ENCODE assay signal across 20 cellular contexts in the genomic region with DNA sequence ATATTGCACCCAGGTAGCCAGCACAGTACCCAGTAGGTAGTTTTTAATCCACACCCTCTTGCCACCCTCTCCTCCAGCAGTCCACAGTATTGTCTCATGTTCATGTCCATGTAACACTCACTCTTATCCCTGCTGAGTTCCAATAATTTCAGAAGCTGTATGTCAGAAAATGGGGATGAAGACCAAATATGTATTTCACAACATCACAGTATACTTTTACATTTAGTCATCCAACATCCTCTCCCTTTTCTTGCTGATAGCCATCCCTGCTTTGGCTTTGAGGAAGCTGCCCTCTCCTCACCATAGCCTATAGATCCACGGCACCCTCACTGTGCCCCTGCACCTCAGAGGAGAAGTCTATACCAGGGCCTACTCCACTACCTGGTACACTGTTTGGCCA.
DNase-seq lines count a peak whose midpoint lies in the region; ATAC-seq and TF ChIP-seq lines count a peak whose summit lies in the region.
"Had no signal": no experiment of that assay in that cellular context is flagged by ENCODE, and none has a peak within 500 bp of the region (broad histone marks: within the 10 kb centered on the region; RNA-seq: fewer than 3 reads in every experiment).

No MANE protein-coding gene starts in this region.

- peak overlapping the region in 1 of 2 experiments; percentile 89; a peak in 2 of 4 replicates for H4K8ac ChIP-seq in IMR-90 (ENCODE audit: low read depth in 2 of 2, low read length in 2 of 2)

- H3K9ac ChIP-seq in IMR-90 (ENCODE audit: low read depth, low read length): no peak overlapping the region

- TF ChIP-seq POLR2A in IMR-90 (IDR thresholded peaks at IDR 0.05; ENCODE audit: low read depth, low read length) (no peak), esophagus muscularis mucosa (IDR thresholded peaks at IDR 0.05; ENCODE audit: low read depth) (no peak)

- peak overlapping the region; percentile 84 for H2AK5ac ChIP-seq in IMR-90 (ENCODE audit: low read depth, low read length)

- H3K27me3 Mint-ChIP-seq in endothelial cell (ENCODE audit: unreplicated experiment) (peaks cover 2% of the 10 kb centered on the region), chondrocyte (ENCODE audit: low read depth) (peaks cover 2% of the 10 kb centered on the region)

- TF ChIP-seq EP300 in esophagus muscularis mucosa (IDR thresholded peaks at IDR 0.05): no peak

- H3K56ac ChIP-seq in IMR-90 (ENCODE audit: extremely low read depth, insufficient read depth, low read length): no peak overlapping the region

- H3K9me3 ChIP-seq in IMR-90 (ENCODE audit: control insufficient read depth, insufficient read depth, low read length) (no peaks in the 10 kb centered on the region), esophagus muscularis mucosa (no peaks in the 10 kb centered on the region)
- H3K9me3 ChIP-seq: BE2C had no signal

- POLR2A ChIA-PET in IMR-90 (lab: Charles Lee; ENCODE audit: unreplicated experiment): no interaction called here

- H3K27ac Mint-ChIP-seq in endothelial cell (ENCODE audit: unreplicated experiment) (no peak overlapping the region), chondrocyte (ENCODE audit: unreplicated experiment) (no peak overlapping the region)
- H3K27ac Mint-ChIP-seq: CD4-positive, alpha-beta T cell; H9 had no signal

- H3K36me3 Mint-ChIP-seq in endothelial cell (ENCODE audit: low read depth, unreplicated experiment) (no peaks in the 10 kb centered on the region), chondrocyte (ENCODE audit: low read depth) (peaks cover 3% of the 10 kb centered on the region)

- H3K4me3 ChIP-seq in IMR-90 (ENCODE audit: insufficient read depth, low read depth, low read length) (no peak overlapping the region), esophagus muscularis mucosa (no peak overlapping the region), foreskin fibroblast (ENCODE audit: low read depth in 1 of 2, low read length in 2 of 2) (no peak overlapping the region)

- no peak overlapping the region for H3K23ac ChIP-seq in IMR-90 (ENCODE audit: low read depth, low read length)

- H3K9me3 Mint-ChIP-seq in endothelial cell (ENCODE audit: unreplicated experiment) (peaks cover 5% of the 10 kb centered on the region), chondrocyte (ENCODE audit: low read depth) (peaks cover 5% of the 10 kb centered on the region)
- H3K9me3 Mint-ChIP-seq: CD4-positive, alpha-beta T cell; H9 had no signal

- peaks cover 20% of the 10 kb centered on the region; the same call in 1 of the 2 replicates for H3K9me1 ChIP-seq in IMR-90 (ENCODE audit: insufficient read depth, low read length)

- CTCF ChIA-PET in IMR-90 (lab: Yijun Ruan, JAX): no interaction called here

- H3K18ac ChIP-seq in IMR-90 (ENCODE audit: low read depth, low read length): peak overlapping the region; percentile 78; the same call in 1 of the 2 replicates

- H3K27ac ChIP-seq in IMR-90 (ENCODE audit: insufficient read depth, low read length): no peak overlapping the region
- H3K27ac ChIP-seq in esophagus muscularis mucosa (replicated peaks in 1 of 4): no peak overlapping the region

- peak; percentile 58 for DNase-seq in EH (ENCODE audit: low read depth)
- DNase-seq in IMR-90: peak; percentile 51
- DNase-seq in esophagus muscularis mucosa (ENCODE audit: extremely low spot score): peak; percentile 84
- DNase-seq in foreskin fibroblast: peak; percentile 30 to 66
- no peak for DNase-seq in endothelial cell (ENCODE audit: low spot score)
- DNase-seq in chondrocyte (ENCODE audit: low spot score): no peak
- no peak for DNase-seq in NCI-H774 (lab: John Stamatoyannopoulos, UW)
- DNase-seq: 8988T; BE2C; CD4-positive, alpha-beta T cell; DMS153; H9; MM.1S; NCI-H1092; NCI-H146; NCI-H2029 treated with DMSO at 0.1 percent for 48 hours; NCI-H2171 treated with DMSO at 0.1 percent for 48 hours; NK-92 treated with Interleukin-12 subunit alpha and Interleukin-12 subunit beta, amount 100 ng/mL, for 24 hours had no signal

- H2BK20ac ChIP-seq in IMR-90 (ENCODE audit: low read depth, low read length): peak overlapping the region; percentile 91

- H3K4me1 Mint-ChIP-seq in endothelial cell (ENCODE audit: unreplicated experiment) (no peaks in the 10 kb centered on the region), chondrocyte (ENCODE audit: low read depth) (peaks cover 12% of the 10 kb centered on the region)

- no peaks in the 10 kb centered on the region for H3K36me3 ChIP-seq in IMR-90 (ENCODE audit: control insufficient read depth, insufficient read depth, low read length)
- H3K36me3 ChIP-seq in esophagus muscularis mucosa: no peaks in the 10 kb centered on the region
- H3K36me3 ChIP-seq: BE2C had no signal

- H3K27me3 ChIP-seq in IMR-90 (ENCODE audit: control insufficient read depth, insufficient read depth, low read length): no peaks in the 10 kb centered on the region
- no peaks in the 10 kb centered on the region for H3K27me3 ChIP-seq in esophagus muscularis mucosa
- H3K27me3 ChIP-seq: BE2C had no signal

- no peaks in the 10 kb centered on the region for H4K20me1 ChIP-seq in IMR-90 (ENCODE audit: insufficient read depth, low read length)

- intact Hi-C loops in IMR-90 (cut with micrococcal nuclease) (no loop called here), esophagus muscularis mucosa (cut with DNase I) (no loop called here)

- H3K14ac ChIP-seq in IMR-90 (replicated peaks; ENCODE audit: low read depth, low read length): peak overlapping the region; percentile 84

- peak overlapping the region; percentile 92 for H2BK120ac ChIP-seq in IMR-90 (ENCODE audit: low read depth, low read length)

- dilution Hi-C loops in IMR-90 (cut with HindIII; ENCODE audit: low sequenced_read_pairs, unreplicated experiment): no loop called here

- H3K4me1 ChIP-seq in IMR-90 (ENCODE audit: control insufficient read depth, insufficient read depth, low read length) (peaks cover 11% of the 10 kb centered on the region; the same call in 1 of the 2 replicates), esophagus muscularis mucosa (no peaks in the 10 kb centered on the region)
- H3K4me1 ChIP-seq: BE2C had no signal

- H3K79me1 ChIP-seq in IMR-90 (ENCODE audit: low read depth in 1 of 2, low read length in 2 of 2): peaks cover 0 to 17% of the 10 kb centered on the region in 2 experiments; a peak in 2 of 4 replicates

- peak overlapping the region; percentile 75 for H2BK5ac ChIP-seq in IMR-90 (ENCODE audit: low read depth, low read length, poor library complexity, severe bottlenecking)

- TF ChIP-seq RAD21 in IMR-90 (IDR thresholded peaks at IDR 0.05; ENCODE audit: low read length): no peak

- H4K91ac ChIP-seq in IMR-90 (ENCODE audit: insufficient read depth, low read depth, low read length): peak overlapping the region; percentile 70; the same call in 1 of the 2 replicates

- H4K5ac ChIP-seq in IMR-90 (ENCODE audit: low read depth, low read length): no peak overlapping the region

- no peak for TF ChIP-seq CTCF in IMR-90 (conservative IDR thresholded peaks at IDR 0.05; ENCODE audit: low read depth, low read length)
- TF ChIP-seq CTCF in esophagus muscularis mucosa (IDR thresholded peaks at IDR 0.05): no peak
- TF ChIP-seq CTCF in foreskin fibroblast (IDR thresholded peaks at IDR 0.05; ENCODE audit: low read depth, low read length): no peak
- TF ChIP-seq CTCF in endothelial cell (IDR thresholded peaks at IDR 0.05; ENCODE audit: unreplicated experiment): no peak
- no peak for TF ChIP-seq CTCF in chondrocyte (IDR thresholded peaks at IDR 0.05)

- H2AFZ ChIP-seq in IMR-90 (replicated peaks; ENCODE audit: low read length, poor library complexity): peak overlapping the region; percentile 84

- H2BK15ac ChIP-seq in IMR-90 (ENCODE audit: low read depth, low read length): peak overlapping the region; percentile 53; the same call in 2 of the 3 replicates

- no CpG with 5 or more reads among the region's 1 CpG for WGBS in IMR-90 (ENCODE audit: extremely low coverage in 2 of 2, insufficient read length in 1 of 2), 2 experiments
- WGBS in esophagus muscularis mucosa: 100% methylated on average over 1 of the region's 1 CpG

- H3K4me3 Mint-ChIP-seq in endothelial cell (ENCODE audit: unreplicated experiment): no peak overlapping the region
- no peak overlapping the region for H3K4me3 Mint-ChIP-seq in chondrocyte (ENCODE audit: unreplicated experiment)
- H3K4me3 Mint-ChIP-seq: CD4-positive, alpha-beta T cell; H9 had no signal

- BruUV-seq in IMR-90 (replicated peaks; lab: Mats Ljungman, UMichigan): no TSS peak

- H2AK9ac ChIP-seq in IMR-90 (replicated peaks; ENCODE audit: low read depth, low read length, poor library complexity): no peak overlapping the region

- no peak overlapping the region for H3K4me2 ChIP-seq in IMR-90 (ENCODE audit: low read depth, low read length)

- H3K4ac ChIP-seq in IMR-90 (ENCODE audit: low read depth, low read length): peak overlapping the region; percentile 82

- in situ Hi-C loops in IMR-90 (cut with MboI; ENCODE audit: low sequenced_read_pairs): no loop called here

- ATAC-seq in IMR-90 (ENCODE audit: low read depth) (peak; percentile 42), GM18868 (IDR thresholded peaks at IDR 0.05; ENCODE audit: unreplicated experiment) (no peak)
- ATAC-seq: Right ventricle myocardium inferior had no signal

TF ChIP-seq in IMR-90, 13 proteins besides CTCF, POLR2A, EP300 and RAD21:
- TF ChIP-seq MAZ (IDR thresholded peaks at IDR 0.05; ENCODE audit: borderline replicate concordance, low read depth, low read length): no peak
- no peak for TF ChIP-seq NFE2L2 (IDR thresholded peaks at IDR 0.05; ENCODE audit: low read depth, low read length)
- TF ChIP-seq RCOR1 (IDR thresholded peaks at IDR 0.05; ENCODE audit: insufficient replicate concordance, low read length): no peak
- TF ChIP-seq CEBPB (IDR thresholded peaks at IDR 0.05; ENCODE audit: low read depth, low read length): peak; percentile 86

Comparison
In these comparisons a context has a peak if more than half of its experiments do, and no peak if none do; other contexts are left out.
1. DNase-seq: peak in EH (single experiment), IMR-90 (single experiment), esophagus muscularis mucosa (single experiment) and foreskin fibroblast (2 of 2); none in endothelial cell (single experiment), chondrocyte (single experiment) and NCI-H774 (single experiment).